Comparison of ENCODE assay signal across 11 cellular contexts in the genomic region with DNA sequence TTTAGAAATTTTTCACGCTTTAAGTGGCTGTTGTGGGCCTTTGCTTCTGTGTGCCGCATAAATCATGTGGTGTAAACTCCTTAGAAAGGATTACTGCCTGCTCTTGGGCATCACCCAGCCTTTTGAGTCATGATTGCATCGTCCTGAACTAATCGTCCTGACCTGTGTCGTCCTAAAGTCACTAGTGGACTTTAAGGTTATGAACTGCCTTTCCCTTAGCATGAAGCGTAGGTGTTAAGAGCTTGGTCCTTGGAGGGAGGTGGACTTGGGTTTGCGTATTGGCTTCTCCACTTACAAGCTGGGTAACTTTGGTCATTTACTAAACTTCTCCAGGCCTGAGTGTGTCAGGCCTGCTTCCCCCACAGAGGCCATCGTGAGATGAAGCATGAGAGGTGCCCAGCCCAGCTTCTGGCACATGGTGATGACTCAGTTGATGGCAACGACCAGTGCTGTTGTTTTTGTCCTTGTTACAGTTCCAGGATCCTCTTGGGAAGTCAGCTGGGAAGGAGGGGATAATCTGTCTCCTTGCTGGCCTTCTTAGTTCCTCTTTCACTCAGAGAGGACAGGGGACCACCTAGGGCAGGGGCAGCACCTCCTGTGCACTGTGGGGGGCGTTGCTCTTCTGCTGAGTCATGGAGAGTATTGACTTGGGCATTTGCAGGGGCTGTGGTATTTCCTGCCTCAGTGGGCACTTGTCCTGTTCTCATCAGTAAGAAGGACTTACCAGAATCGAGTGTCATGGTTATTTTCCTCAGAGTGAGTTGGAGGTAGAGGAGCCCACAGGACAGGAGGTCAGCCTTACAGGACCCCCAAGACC. TPM values are rescaled to one million over a fixed set of nuclear protein-coding genes. Genes with fewer than 3 reads are reported as not detected.
A peak's percentile ranks its signal among the peaks of the same experiment; 100 is the strongest.
DNase-seq lines count a peak whose midpoint lies in the region; ATAC-seq and TF ChIP-seq lines count a peak whose summit lies in the region.
"Had no signal": no experiment of that assay in that cellular context is flagged by ENCODE, and none has a peak within 500 bp of the region (broad histone marks: within the 10 kb centered on the region; RNA-seq: fewer than 3 reads in every experiment).

No MANE protein-coding gene starts in this region.

- no peaks in the 10 kb centered on the region for H3K9me3 ChIP-seq in right cardiac atrium (ENCODE audit: control insufficient read depth, low read length)
- H3K9me3 ChIP-seq in stomach smooth muscle (ENCODE audit: control insufficient read depth in 2 of 2, low read length in 2 of 2) = no peaks in the 10 kb centered on the region

- POLR2A ChIA-PET in activated CD8-positive, alpha-beta T cell treated with anti-CD3 and anti-CD28 coated beads for 36 hours (lab: Charles Lee) = interaction anchor here (0.9 to 1.9 kb wide), 2 partner anchors 10 to 11 kb away, joined by 3 to 6 read pairs; no protein-coding TSS in a partner anchor

- H3K27me3 ChIP-seq in right cardiac atrium (ENCODE audit: control insufficient read depth, insufficient read depth) (no peaks in the 10 kb centered on the region), stomach smooth muscle (ENCODE audit: control insufficient read depth in 1 of 2, insufficient read depth in 2 of 2, low read length in 2 of 2) (no peaks in the 10 kb centered on the region)

- DNase-seq in HS-5 (ENCODE audit: low read depth) (peak; percentile 53), right cardiac atrium (no peak), D341Med (ENCODE audit: low spot score) (no peak), cerebellar nuclear complex (lab: John Stamatoyannopoulos, UW) (no peak)
- DNase-seq in activated CD8-positive, alpha-beta T cell treated with anti-CD3 and anti-CD28 coated beads for 36 hours = no peak
- DNase-seq in activated naive CD8-positive, alpha-beta T cell treated with anti-CD3 and anti-CD28 coated beads for 36 hours = no peak
- DNase-seq: stimulated activated CD8-positive, alpha-beta memory T cell treated with anti-CD3 and anti-CD28 coated beads, Interleukin-4, amount 100 ng/mL, for 48 hours had no signal

- H3K27ac Mint-ChIP-seq in activated CD8-positive, alpha-beta T cell treated with anti-CD3 and anti-CD28 coated beads for 36 hours = peak overlapping the region; percentile 3
- H3K27ac Mint-ChIP-seq in activated naive CD8-positive, alpha-beta T cell treated with anti-CD3 and anti-CD28 coated beads for 36 hours = no peak overlapping the region
- H3K27ac Mint-ChIP-seq: memory B cell had no signal

- no peak overlapping the region for H3K9ac ChIP-seq in stomach smooth muscle (ENCODE audit: low read length in 2 of 2)

- WGBS in right cardiac atrium = 67% methylated on average over 11 of the region's 11 CpGs

- H3K27ac ChIP-seq in right cardiac atrium (ENCODE audit: low read length) = no peak overlapping the region
- peak overlapping the region; percentile 24 for H3K27ac ChIP-seq in stomach smooth muscle (ENCODE audit: low read length)
- H3K27ac ChIP-seq: HL-60 had no signal

- H3K9me3 Mint-ChIP-seq in activated CD8-positive, alpha-beta T cell treated with anti-CD3 and anti-CD28 coated beads for 36 hours = no peaks in the 10 kb centered on the region
- no peaks in the 10 kb centered on the region for H3K9me3 Mint-ChIP-seq in activated naive CD8-positive, alpha-beta T cell treated with anti-CD3 and anti-CD28 coated beads for 36 hours
- H3K9me3 Mint-ChIP-seq: memory B cell had no signal

- no peaks in the 10 kb centered on the region for H3K27me3 Mint-ChIP-seq in activated CD8-positive, alpha-beta T cell treated with anti-CD3 and anti-CD28 coated beads for 36 hours
- H3K27me3 Mint-ChIP-seq in activated naive CD8-positive, alpha-beta T cell treated with anti-CD3 and anti-CD28 coated beads for 36 hours = no peaks in the 10 kb centered on the region
- H3K27me3 Mint-ChIP-seq: memory B cell had no signal

- CTCF ChIA-PET in activated CD8-positive, alpha-beta T cell treated with anti-CD3 and anti-CD28 coated beads for 36 hours (lab: Charles Lee) = interaction anchor here (0.8 to 3.6 kb wide), 4 partner anchors 9 to 125 kb away, joined by 3 to 12 read pairs (median 9); no protein-coding TSS in a partner anchor

- H3K36me3 Mint-ChIP-seq in activated CD8-positive, alpha-beta T cell treated with anti-CD3 and anti-CD28 coated beads for 36 hours (ENCODE audit: low read depth) = peaks cover 7% of the 10 kb centered on the region
- H3K36me3 Mint-ChIP-seq in activated naive CD8-positive, alpha-beta T cell treated with anti-CD3 and anti-CD28 coated beads for 36 hours = peaks cover 9% of the 10 kb centered on the region

- TF ChIP-seq CTCF in activated CD8-positive, alpha-beta T cell treated with anti-CD3 and anti-CD28 coated beads for 36 hours (IDR thresholded peaks at IDR 0.05) = no peak

- H3K4me3 ChIP-seq in right cardiac atrium (ENCODE audit: low read length) (no peak overlapping the region), stomach smooth muscle (ENCODE audit: low read length in 2 of 2) (no peak overlapping the region)

- intact Hi-C loops in activated CD8-positive, alpha-beta T cell treated with anti-CD3 and anti-CD28 coated beads for 36 hours (cut with micrococcal nuclease) = no loop called here
- intact Hi-C loops in right cardiac atrium (cut with DNase I) = loop anchor here in 1 of 4 donors (5.0 kb wide), 1 partner anchor 104 kb away; no protein-coding TSS in a partner anchor

- peaks cover 4% of the 10 kb centered on the region for H3K4me1 ChIP-seq in right cardiac atrium (ENCODE audit: control insufficient read depth, insufficient read depth, low read length)
- H3K4me1 ChIP-seq in stomach smooth muscle (ENCODE audit: control insufficient read depth, insufficient read depth, low read length) = peaks cover 25% of the 10 kb centered on the region

- H3K4me1 Mint-ChIP-seq in activated CD8-positive, alpha-beta T cell treated with anti-CD3 and anti-CD28 coated beads for 36 hours (ENCODE audit: low read depth) = peaks cover 9% of the 10 kb centered on the region
- H3K4me1 Mint-ChIP-seq in activated naive CD8-positive, alpha-beta T cell treated with anti-CD3 and anti-CD28 coated beads for 36 hours = peaks cover 2% of the 10 kb centered on the region

- H3K4me3 Mint-ChIP-seq in activated CD8-positive, alpha-beta T cell treated with anti-CD3 and anti-CD28 coated beads for 36 hours = no peak overlapping the region
- no peak overlapping the region for H3K4me3 Mint-ChIP-seq in activated naive CD8-positive, alpha-beta T cell treated with anti-CD3 and anti-CD28 coated beads for 36 hours
- H3K4me3 Mint-ChIP-seq: memory B cell had no signal

- no peak for ATAC-seq in activated CD8-positive, alpha-beta T cell treated with anti-CD3 and anti-CD28 coated beads for 36 hours
- peak; percentile 41 to 56 for ATAC-seq in right cardiac atrium
- ATAC-seq in HG02798 (IDR thresholded peaks at IDR 0.05; ENCODE audit: poor library complexity, unreplicated experiment) = no peak

- H3K36me3 ChIP-seq in stomach smooth muscle (ENCODE audit: control insufficient read depth in 2 of 2, insufficient read depth in 2 of 2, low read length in 2 of 2) = peaks cover 15 to 41% of the 10 kb centered on the region in 2 donors

RNA-seq across cellular contexts. Expression of gene NCS1, which starts 54.2 kb away (rescaled TPM):
- total RNA-seq in activated CD8-positive, alpha-beta T cell treated with anti-CD3 and anti-CD28 coated beads for 36 hours = 10 to 100 TPM; 21.2 to 21.3 TPM
- total RNA-seq in right cardiac atrium = 10 to 100 TPM; 16.6 to 46.9 (median 19.0) TPM
- 9.3 TPM for polyA plus RNA-seq in right cardiac atrium
- total RNA-seq in activated naive CD8-positive, alpha-beta T cell treated with anti-CD3 and anti-CD28 coated beads for 36 hours = 10 to 100 TPM; 10.5 to 11.9 TPM

Comparison
In these comparisons a context has a peak if more than half of its experiments do, and no peak if none do; other contexts are left out.
1. ATAC-seq: peak in right cardiac atrium (2 of 2); none in activated CD8-positive, alpha-beta T cell treated with anti-CD3 and anti-CD28 coated beads for 36 hours (single experiment) and HG02798 (single experiment).